Comparison of ENCODE assay signal across 35 cellular contexts in the genomic region with DNA sequence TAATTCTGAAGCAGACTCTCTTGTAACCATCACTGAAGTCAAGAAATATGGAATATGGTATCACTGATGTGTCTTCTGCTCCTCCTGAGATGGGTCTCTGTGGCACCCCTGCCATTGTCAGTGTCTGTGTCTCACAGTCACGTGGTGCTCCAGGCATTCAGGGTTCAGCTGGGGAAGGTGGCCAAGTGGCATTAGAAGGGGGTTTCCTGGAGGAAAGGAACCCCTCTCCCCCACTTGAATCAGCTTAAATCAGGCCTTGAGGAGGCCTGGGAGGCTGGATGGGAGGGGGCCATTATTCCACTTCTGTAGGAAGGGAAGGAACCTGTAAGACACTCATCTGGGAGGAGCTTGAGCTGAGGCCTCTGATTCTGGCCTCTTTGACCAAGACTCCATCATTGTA. TPM values are rescaled to one million over a fixed set of nuclear protein-coding genes. Genes with fewer than 3 reads are reported as not detected.
"Had no signal": no experiment of that assay in that cellular context is flagged by ENCODE, and none has a peak within 500 bp of the region (broad histone marks: within the 10 kb centered on the region; RNA-seq: fewer than 3 reads in every experiment).

No MANE protein-coding gene starts in this region.

- H3K9me3 ChIP-seq: adrenal gland, body of pancreas, esophagus squamous epithelium had no signal

- DNase-seq: activated B cell treated with CpG ODN at 0.5 μM for 24 hours; activated CD4-positive, alpha-beta T cell treated with anti-CD3 and anti-CD28 coated beads for 48 hours; activated CD4-positive, alpha-beta T cell treated with anti-CD3 and anti-CD28 coated beads, Interleukin-2, amount 50 U/mL, for 1 hour; activated CD4-positive, alpha-beta T cell treated with anti-CD3 and anti-CD28 coated beads, Interleukin-2, amount 50 U/mL, for 48 hours; activated CD8-positive, alpha-beta memory T cell treated with anti-CD3 and anti-CD28 coated beads for 24 hours; activated CD8-positive, alpha-beta T cell treated with anti-CD3 and anti-CD28 coated beads for 36 hours; activated effector memory CD4-positive, alpha-beta T cell treated with Interleukin-2 at 50 U/mL for 16 hours; activated gamma-delta T cell treated with Interleukin-2 at 50 U/mL for 16 hours; activated naive CD4-positive, alpha-beta T cell treated with anti-CD3 and anti-CD28 coated beads for 36 hours; activated naive CD8-positive, alpha-beta T cell treated with anti-CD3 and anti-CD28 coated beads for 36 hours; activated naive CD8-positive, alpha-beta T cell treated with anti-CD3 and anti-CD28 coated beads, Interleukin-2, amount 50 U/mL, for 24 hours; activated T-cell treated with anti-CD3 and anti-CD28 coated beads, Interleukin-2, amount 50 U/mL, for 4 hours; amygdala; aorta; body of pancreas; caudate nucleus; cortex of kidney; dermis blood vessel endothelial cell; effector CD4-positive, alpha-beta T cell; effector memory CD8-positive, alpha-beta T cell; erythroblast; esophagus squamous epithelium; foreskin melanocyte; T-helper 1 cell; T-helper 17 cell; T1000; WERI-Rb-1 had no signal

- ATAC-seq: activated CD4-positive, CD25-positive, alpha-beta regulatory T cell treated with anti-CD3 and anti-CD28 coated beads, Interleukin-2, amount 50 U/mL, for 24 hours; activated CD8-positive, alpha-beta T cell treated with anti-CD3 and anti-CD28 coated beads for 36 hours; activated naive CD8-positive, alpha-beta T cell treated with anti-CD3 and anti-CD28 coated beads, Interleukin-2, amount 50 U/mL, for 24 hours; activated T-cell treated with anti-CD3 and anti-CD28 coated beads, Interleukin-2, amount 50 U/mL, for 4 hours; activated T-helper 17 cell treated with anti-CD3 and anti-CD28 coated beads, Interleukin-2, amount 50 U/mL, for 72 hours; effector memory CD8-positive, alpha-beta T cell; T-helper 17 cell had no signal

- H3K27ac Mint-ChIP-seq: activated B cell treated with CpG ODN at 0.5 μM for 24 hours; activated CD8-positive, alpha-beta T cell treated with anti-CD3 and anti-CD28 coated beads for 36 hours; activated naive CD4-positive, alpha-beta T cell treated with anti-CD3 and anti-CD28 coated beads for 36 hours; activated naive CD4-positive, alpha-beta T cell treated with anti-CD3 and anti-CD28 coated beads, Interleukin-2, amount 50 U/mL, for 24 hours; activated naive CD8-positive, alpha-beta T cell treated with anti-CD3 and anti-CD28 coated beads for 36 hours; activated naive CD8-positive, alpha-beta T cell treated with anti-CD3 and anti-CD28 coated beads, Interleukin-2, amount 50 U/mL, for 24 hours; activated T-helper 17 cell treated with anti-CD3 and anti-CD28 coated beads, Interleukin-2, amount 50 U/mL, for 72 hours; effector memory CD8-positive, alpha-beta T cell; T-helper 17 cell; T-helper 2 cell treated with Interferon-gamma antibody and Interleukin-4, amounts not matched to agents 5 μg/mL and 100 μg/mL, for 36 hours had no signal

- H3K36me3 ChIP-seq: adrenal gland, WERI-Rb-1 had no signal

- H3K27ac ChIP-seq: esophagus squamous epithelium, WERI-Rb-1 had no signal

- H3K4me3 ChIP-seq: adrenal gland, body of pancreas, esophagus squamous epithelium had no signal

- H3K4me1 Mint-ChIP-seq: activated B cell treated with CpG ODN at 0.5 μM for 24 hours; activated naive CD4-positive, alpha-beta T cell treated with anti-CD3 and anti-CD28 coated beads, Interleukin-2, amount 50 U/mL, for 24 hours; activated naive CD8-positive, alpha-beta T cell treated with anti-CD3 and anti-CD28 coated beads for 36 hours; activated naive CD8-positive, alpha-beta T cell treated with anti-CD3 and anti-CD28 coated beads, Interleukin-2, amount 50 U/mL, for 24 hours; activated T-helper 17 cell treated with anti-CD3 and anti-CD28 coated beads, Interleukin-2, amount 50 U/mL, for 72 hours; T-helper 17 cell had no signal

- H3K9me3 Mint-ChIP-seq: activated B cell treated with CpG ODN at 0.5 μM for 24 hours; activated CD8-positive, alpha-beta T cell treated with anti-CD3 and anti-CD28 coated beads for 36 hours; activated naive CD4-positive, alpha-beta T cell treated with anti-CD3 and anti-CD28 coated beads for 36 hours; activated naive CD4-positive, alpha-beta T cell treated with anti-CD3 and anti-CD28 coated beads, Interleukin-2, amount 50 U/mL, for 24 hours; activated naive CD8-positive, alpha-beta T cell treated with anti-CD3 and anti-CD28 coated beads for 36 hours; activated naive CD8-positive, alpha-beta T cell treated with anti-CD3 and anti-CD28 coated beads, Interleukin-2, amount 50 U/mL, for 24 hours; activated T-helper 17 cell treated with anti-CD3 and anti-CD28 coated beads, Interleukin-2, amount 50 U/mL, for 72 hours; effector memory CD8-positive, alpha-beta T cell; T-helper 2 cell treated with Interferon-gamma antibody and Interleukin-4, amounts not matched to agents 5 μg/mL and 100 μg/mL, for 36 hours had no signal

- H3K36me3 Mint-ChIP-seq: activated naive CD4-positive, alpha-beta T cell treated with anti-CD3 and anti-CD28 coated beads, Interleukin-2, amount 50 U/mL, for 24 hours; activated naive CD8-positive, alpha-beta T cell treated with anti-CD3 and anti-CD28 coated beads for 36 hours had no signal

- H3K4me1 ChIP-seq: adrenal gland, body of pancreas had no signal

- H3K4me3 Mint-ChIP-seq: activated B cell treated with CpG ODN at 0.5 μM for 24 hours; activated CD8-positive, alpha-beta T cell treated with anti-CD3 and anti-CD28 coated beads for 36 hours; activated naive CD4-positive, alpha-beta T cell treated with anti-CD3 and anti-CD28 coated beads for 36 hours; activated naive CD4-positive, alpha-beta T cell treated with anti-CD3 and anti-CD28 coated beads, Interleukin-2, amount 50 U/mL, for 24 hours; activated naive CD8-positive, alpha-beta T cell treated with anti-CD3 and anti-CD28 coated beads for 36 hours; activated naive CD8-positive, alpha-beta T cell treated with anti-CD3 and anti-CD28 coated beads, Interleukin-2, amount 50 U/mL, for 24 hours; activated T-cell treated with anti-CD3 and anti-CD28 coated beads, Interleukin-2, amount 50 U/mL, for 4 hours; activated T-helper 17 cell treated with anti-CD3 and anti-CD28 coated beads, Interleukin-2, amount 50 U/mL, for 72 hours; effector memory CD8-positive, alpha-beta T cell; T-helper 17 cell; T-helper 2 cell treated with Interferon-gamma antibody and Interleukin-4, amounts not matched to agents 5 μg/mL and 100 μg/mL, for 36 hours had no signal

- H3K27me3 ChIP-seq: adrenal gland, body of pancreas, esophagus squamous epithelium had no signal

RNA-seq across cellular contexts. Expression of a gene that starts 20.5 kb away (rescaled TPM):
- total RNA-seq: activated B cell treated with CpG ODN at 0.5 μM for 24 hours; activated CD8-positive, alpha-beta T cell treated with anti-CD3 and anti-CD28 coated beads for 36 hours; activated naive CD4-positive, alpha-beta T cell treated with anti-CD3 and anti-CD28 coated beads for 36 hours; activated naive CD8-positive, alpha-beta T cell treated with anti-CD3 and anti-CD28 coated beads for 36 hours; chondrocyte; fibroblast of lung; fibroblast of villous mesenchyme had no signal
- polyA plus RNA-seq: fibroblast of lung had no signal
